ENCODE assay signal across 9 cellular contexts in the genomic region with DNA sequence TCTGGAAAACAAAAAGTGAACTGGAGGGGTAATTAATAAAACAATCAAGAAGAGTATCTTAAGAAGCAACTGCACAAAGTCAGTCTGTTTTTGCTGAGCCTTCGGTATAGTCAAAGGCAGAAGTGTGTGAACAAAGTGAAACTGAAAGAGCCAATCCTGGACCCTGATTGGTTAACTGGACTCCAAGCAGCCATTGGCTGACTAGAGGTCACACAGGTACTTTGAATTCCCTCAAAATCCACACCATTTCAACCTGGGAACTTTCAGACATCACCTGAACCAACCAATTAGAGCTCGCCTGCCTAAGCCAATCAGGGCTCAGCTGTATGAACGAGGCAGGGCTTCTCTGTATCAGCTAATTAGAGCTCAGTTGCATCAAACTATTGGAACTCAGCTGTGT.
DNase-seq lines count a peak whose midpoint lies in the region; ATAC-seq, FAIRE-seq and TF ChIP-seq lines count a peak whose summit lies in the region.
"Had no signal": no experiment of that assay in that cellular context is flagged by ENCODE, and none has a peak within 500 bp of the region (broad histone marks: within the 10 kb centered on the region; RNA-seq: fewer than 3 reads in every experiment).

No MANE protein-coding gene starts in this region.

- H3K4me1 Mint-ChIP-seq in CD8-positive, alpha-beta memory T cell: peaks cover 12 to 24% (median 20%) of the 10 kb centered on the region in 3 donors
- peaks cover 19 to 27% of the 10 kb centered on the region in 2 donors for H3K4me1 Mint-ChIP-seq in immature natural killer cell
- H3K4me1 Mint-ChIP-seq in activated T-helper 1 cell treated with anti-CD3 and anti-CD28 coated beads, Interleukin-12 subunit alpha, Interleukin-12 subunit beta, Interleukin-2, Interleukin-4 antibody, amounts not matched to agents 30 ng/mL and 10 ng/mL and 1 ng/mL, durations not matched to agents 14 hours and 24 hours and 36 hours (ENCODE audit: low read depth): no peaks in the 10 kb centered on the region

- TF ChIP-seq POLR2A in H54 (IDR thresholded peaks at IDR 0.05; ENCODE audit: low read depth, low read length): no peak

- H3K36me3 ChIP-seq in CD8-positive, alpha-beta memory T cell (ENCODE audit: insufficient read depth, low read length): no peaks in the 10 kb centered on the region
- H3K36me3 ChIP-seq in aorta (ENCODE audit: control insufficient read depth in 1 of 2, insufficient read depth in 2 of 2, low read length in 1 of 2): no peaks in the 10 kb centered on the region

- H3K36me3 Mint-ChIP-seq in CD8-positive, alpha-beta memory T cell: peaks cover 0 to 13% (median 0%) of the 10 kb centered on the region in 3 donors
- peaks cover 0 to 15% (median 3%) of the 10 kb centered on the region in 3 donors for H3K36me3 Mint-ChIP-seq in immature natural killer cell
- H3K36me3 Mint-ChIP-seq in activated T-helper 1 cell treated with anti-CD3 and anti-CD28 coated beads, Interleukin-12 subunit alpha, Interleukin-12 subunit beta, Interleukin-2, Interleukin-4 antibody, amounts not matched to agents 30 ng/mL and 10 ng/mL and 1 ng/mL, durations not matched to agents 14 hours and 24 hours and 36 hours (ENCODE audit: low read depth): peaks cover 1% of the 10 kb centered on the region

- H3K27me3 Mint-ChIP-seq in CD8-positive, alpha-beta memory T cell: peaks cover 0 to 1% of the 10 kb centered on the region in 2 donors
- peaks cover 0 to 1% (median 0%) of the 10 kb centered on the region in 3 donors for H3K27me3 Mint-ChIP-seq in immature natural killer cell (ENCODE audit: low read depth in 3 of 3)
- no peaks in the 10 kb centered on the region for H3K27me3 Mint-ChIP-seq in activated T-helper 1 cell treated with anti-CD3 and anti-CD28 coated beads, Interleukin-12 subunit alpha, Interleukin-12 subunit beta, Interleukin-2, Interleukin-4 antibody, amounts not matched to agents 30 ng/mL and 10 ng/mL and 1 ng/mL, durations not matched to agents 14 hours and 24 hours and 36 hours (ENCODE audit: insufficient read depth)

- H3K4me3 ChIP-seq in CD8-positive, alpha-beta memory T cell (ENCODE audit: low read length): no peak overlapping the region
- no peak overlapping the region for H3K4me3 ChIP-seq in aorta (ENCODE audit: low read length in 2 of 2)
- H3K4me3 ChIP-seq: psoas muscle had no signal

- peaks cover 3% of the 10 kb centered on the region for H3K4me1 ChIP-seq in CD8-positive, alpha-beta memory T cell (ENCODE audit: insufficient read depth, low read length)
- H3K4me1 ChIP-seq in aorta (ENCODE audit: control insufficient read depth in 1 of 2, insufficient read depth in 2 of 2, low read length in 2 of 2): no peaks in the 10 kb centered on the region
- H3K4me1 ChIP-seq: psoas muscle had no signal

- no peaks in the 10 kb centered on the region for H3K27me3 ChIP-seq in CD8-positive, alpha-beta memory T cell (ENCODE audit: insufficient read depth, low read length, poor library complexity, severe bottlenecking)
- no peaks in the 10 kb centered on the region for H3K27me3 ChIP-seq in aorta (ENCODE audit: control insufficient read depth in 1 of 2, insufficient read depth in 2 of 2, low read length in 1 of 2)

- peak overlapping the region in 7 of 8 donors; percentile 63 to 91 (median 85) for H3K27ac Mint-ChIP-seq in CD8-positive, alpha-beta memory T cell
- H3K27ac Mint-ChIP-seq in immature natural killer cell: peak overlapping the region; percentile 81 to 93 (median 88)
- H3K27ac Mint-ChIP-seq in activated T-helper 1 cell treated with anti-CD3 and anti-CD28 coated beads, Interleukin-12 subunit alpha, Interleukin-12 subunit beta, Interleukin-2, Interleukin-4 antibody, amounts not matched to agents 30 ng/mL and 10 ng/mL and 1 ng/mL, durations not matched to agents 14 hours and 24 hours and 36 hours: no peak overlapping the region

- 87 to 90% methylated on average over 3 of the region's 3 CpGs for WGBS in aorta, 2 donors

- CTCF ChIA-PET in CD8-positive, alpha-beta memory T cell (lab: Charles Lee): no interaction called here

- ATAC-seq in HG03039 (IDR thresholded peaks at IDR 0.05; ENCODE audit: unreplicated experiment) (no peak), aorta (ENCODE audit: low FRiP score) (no peak)

- peak in 2 of 5 donors; percentile 11 to 13 for DNase-seq in CD8-positive, alpha-beta memory T cell
- peak; percentile 82 for DNase-seq in H54 (ENCODE audit: insufficient read length, low spot score)
- DNase-seq in RPMI7951 (ENCODE audit: low read depth): peak; percentile 78
- peak; percentile 43 to 53 (median 46) for DNase-seq in immature natural killer cell
- DNase-seq in aorta: no peak
- DNase-seq in activated T-helper 1 cell treated with anti-CD3 and anti-CD28 coated beads, Interleukin-12 subunit alpha, Interleukin-12 subunit beta, Interleukin-2, Interleukin-4 antibody, amounts not matched to agents 30 ng/mL and 10 ng/mL and 1 ng/mL, durations not matched to agents 14 hours and 24 hours and 36 hours (ENCODE audit: low spot score): no peak
- no peak for DNase-seq in HuH-7.5 (ENCODE audit: low spot score)
- DNase-seq: psoas muscle had no signal

- H3K4me3 Mint-ChIP-seq in CD8-positive, alpha-beta memory T cell: peak overlapping the region in 6 of 7 donors; percentile 44 to 73 (median 60)
- H3K4me3 Mint-ChIP-seq in immature natural killer cell: peak overlapping the region; percentile 71 to 85 (median 82)
- no peak overlapping the region for H3K4me3 Mint-ChIP-seq in activated T-helper 1 cell treated with anti-CD3 and anti-CD28 coated beads, Interleukin-12 subunit alpha, Interleukin-12 subunit beta, Interleukin-2, Interleukin-4 antibody, amounts not matched to agents 30 ng/mL and 10 ng/mL and 1 ng/mL, durations not matched to agents 14 hours and 24 hours and 36 hours

- peak; percentile 100 for FAIRE-seq in H54 (lab: Jason Lieb, UNC)

- peaks cover 7 to 13% (median 11%) of the 10 kb centered on the region in 5 donors for H3K9me3 Mint-ChIP-seq in CD8-positive, alpha-beta memory T cell
- peaks cover 0 to 12% (median 2%) of the 10 kb centered on the region in 6 donors for H3K9me3 Mint-ChIP-seq in immature natural killer cell
- H3K9me3 Mint-ChIP-seq in activated T-helper 1 cell treated with anti-CD3 and anti-CD28 coated beads, Interleukin-12 subunit alpha, Interleukin-12 subunit beta, Interleukin-2, Interleukin-4 antibody, amounts not matched to agents 30 ng/mL and 10 ng/mL and 1 ng/mL, durations not matched to agents 14 hours and 24 hours and 36 hours: peaks cover 8% of the 10 kb centered on the region

- intact Hi-C loops in aorta (cut with DNase I): no loop called here
- intact Hi-C loops in activated T-helper 1 cell treated with anti-CD3 and anti-CD28 coated beads, Interleukin-12 subunit alpha, Interleukin-12 subunit beta, Interleukin-2, Interleukin-4 antibody, amounts not matched to agents 30 ng/mL and 10 ng/mL and 1 ng/mL, durations not matched to agents 14 hours and 24 hours and 36 hours (cut with micrococcal nuclease): no loop called here

- POLR2A ChIA-PET in CD8-positive, alpha-beta memory T cell (lab: Charles Lee): no interaction called here

- no peak overlapping the region for H3K27ac ChIP-seq in CD8-positive, alpha-beta memory T cell (ENCODE audit: low read depth, low read length)
- H3K27ac ChIP-seq in aorta (ENCODE audit: low read depth in 1 of 2, low read length in 2 of 2): no peak overlapping the region
- H3K27ac ChIP-seq: psoas muscle had no signal

- H3K9me3 ChIP-seq in CD8-positive, alpha-beta memory T cell (ENCODE audit: low read length): no peaks in the 10 kb centered on the region
- H3K9me3 ChIP-seq in aorta (ENCODE audit: control insufficient read depth, low read length): peaks cover 2% of the 10 kb centered on the region
- H3K9me3 ChIP-seq: psoas muscle had no signal

Comparison
In these comparisons a context has a peak if more than half of its experiments do, and no peak if none do; other contexts are left out.
1. DNase-seq: peak in H54 (single experiment), RPMI7951 (single experiment) and immature natural killer cell (3 of 3); none in aorta (0 of 2), activated T-helper 1 cell treated with anti-CD3 and anti-CD28 coated beads, Interleukin-12 subunit alpha, Interleukin-12 subunit beta, Interleukin-2, Interleukin-4 antibody, amounts not matched to agents 30 ng/mL and 10 ng/mL and 1 ng/mL, durations not matched to agents 14 hours and 24 hours and 36 hours (single experiment) and HuH-7.5 (single experiment).